Comparison of ENCODE assay signal across 1 cellular context in genomic region chr17:48440660-48441059, GRCh38.
TF ChIP-seq lines count a peak whose summit lies in the region.

No MANE protein-coding gene starts in this region.

TF ChIP-seq in neural cell, 6 proteins besides CTCF, POLR2A, EP300 and RAD21 (continued from another document):
- no peak for TF ChIP-seq EZH2 (IDR thresholded peaks at IDR 0.05; ENCODE audit: borderline replicate concordance, insufficient read depth, low read length, poor library complexity, severe bottlenecking)
- no peak for TF ChIP-seq TAF1 (IDR thresholded peaks at IDR 0.05; ENCODE audit: low read depth)
- TF ChIP-seq MXI1 (conservative IDR thresholded peaks at IDR 0.05; ENCODE audit: poor library complexity, severe bottlenecking) = no peak
- no peak for TF ChIP-seq POLR2AphosphoS5 (IDR thresholded peaks at IDR 0.05)
